ENCODE assay signal across 8 cellular contexts in genomic region chr11:125626381-125626950, GRCh38. TPM values are rescaled to one million over a fixed set of nuclear protein-coding genes. Genes with fewer than 3 reads are reported as not detected.
DNase-seq lines count a peak whose midpoint lies in the region; ATAC-seq, FAIRE-seq and TF ChIP-seq lines count a peak whose summit lies in the region.

No MANE protein-coding gene starts in this region.

- H3K4me1 ChIP-seq in Caco-2 (peaks cover 8% of the 10 kb centered on the region), muscle layer of duodenum (ENCODE audit: control insufficient read depth in 1 of 2, insufficient read depth in 2 of 2, low read length in 2 of 2) (peaks cover 9 to 16% of the 10 kb centered on the region in 2 donors)

- DNase-seq in Caco-2 (no peak), GM19239 (ENCODE audit: insufficient read length, low spot score) (no peak), HuH-7 (ENCODE audit: low spot score) (no peak), epidermal melanocyte (ENCODE audit: insufficient read length, low spot score) (no peak)
- DNase-seq in effector memory CD8-positive, alpha-beta T cell: peak; percentile 10 to 27 (median 21)

- peak; percentile 45 to 67 for TF ChIP-seq CTCF in Caco-2 (IDR thresholded peaks at IDR 0.05; ENCODE audit: insufficient read depth in 1 of 2, low read depth in 1 of 2, low read length in 1 of 2, severe bottlenecking in 1 of 2, unreplicated experiment in 1 of 2)
- TF ChIP-seq CTCF in SU-DHL-6 (IDR thresholded peaks at IDR 0.05; ENCODE audit: insufficient read depth, low read length, poor library complexity, severe bottlenecking): peak; percentile 17

- peaks cover 33% of the 10 kb centered on the region for H3K79me2 ChIP-seq in SU-DHL-6 (ENCODE audit: insufficient read depth, low read length)

- intact Hi-C loops in Caco-2 (cut with micrococcal nuclease; ENCODE audit: unreplicated experiment): loop anchor here (1.0 kb wide), 3 partner anchors 34 to 248 kb away; partner anchors contain the start of genes EI24 and STT3A

- FAIRE-seq in GM19239 (lab: Jason Lieb, UNC): peak; percentile 88

- no peaks in the 10 kb centered on the region for H3K9me2 ChIP-seq in SU-DHL-6 (replicated peaks; ENCODE audit: insufficient read depth, low read length)

- no peaks in the 10 kb centered on the region for H3K9me3 Mint-ChIP-seq in Caco-2 (ENCODE audit: unreplicated experiment)
- no peaks in the 10 kb centered on the region for H3K9me3 Mint-ChIP-seq in effector memory CD8-positive, alpha-beta T cell

- no peaks in the 10 kb centered on the region for H3K9me3 ChIP-seq in Caco-2
- no peaks in the 10 kb centered on the region for H3K9me3 ChIP-seq in SU-DHL-6 (ENCODE audit: insufficient read depth, low read length)
- no peaks in the 10 kb centered on the region for H3K9me3 ChIP-seq in muscle layer of duodenum (ENCODE audit: control insufficient read depth in 1 of 2, low read length in 2 of 2)

- peak overlapping the region; percentile 89 for H3K9ac ChIP-seq in SU-DHL-6 (ENCODE audit: low read length)

- peak; percentile 52 for ATAC-seq in HG03354 (IDR thresholded peaks at IDR 0.05; ENCODE audit: poor library complexity, severe bottlenecking, unreplicated experiment)
- ATAC-seq in effector memory CD8-positive, alpha-beta T cell (replicated peaks): peak; percentile 25

- H3K4me1 Mint-ChIP-seq in Caco-2 (ENCODE audit: low read depth, unreplicated experiment): peaks cover 17% of the 10 kb centered on the region
- H3K4me1 Mint-ChIP-seq in effector memory CD8-positive, alpha-beta T cell (ENCODE audit: low read depth in 2 of 2): peaks cover 16 to 18% of the 10 kb centered on the region in 2 donors

- H3K27me3 Mint-ChIP-seq in Caco-2 (ENCODE audit: insufficient read depth, unreplicated experiment): no peaks in the 10 kb centered on the region
- no peaks in the 10 kb centered on the region for H3K27me3 Mint-ChIP-seq in effector memory CD8-positive, alpha-beta T cell

- no peaks in the 10 kb centered on the region for H4K20me1 ChIP-seq in SU-DHL-6 (ENCODE audit: low read depth, low read length)

- H3K4me3 ChIP-seq in Caco-2 (ENCODE audit: low read depth, low read length): peak overlapping the region; percentile 68
- peak overlapping the region; percentile 83 for H3K4me3 ChIP-seq in SU-DHL-6 (ENCODE audit: insufficient read depth, low read length, poor library complexity, severe bottlenecking)
- peak overlapping the region; percentile 91 to 96 for H3K4me3 ChIP-seq in muscle layer of duodenum (ENCODE audit: low read depth in 1 of 2, low read length in 2 of 2)

- peak overlapping the region; percentile 90 for H3K4me2 ChIP-seq in SU-DHL-6 (ENCODE audit: low read depth, low read length, poor library complexity, severe bottlenecking)

- peak overlapping the region; percentile 29 for H2AFZ ChIP-seq in SU-DHL-6 (ENCODE audit: low read depth, low read length, severe bottlenecking)

- TSS peak; percentile 46 for BruUV-seq in Caco-2 (replicated peaks; lab: Mats Ljungman, UMichigan)

- H3F3A ChIP-seq in SU-DHL-6 (ENCODE audit: insufficient read depth): peaks cover 5% of the 10 kb centered on the region; the same call in 1 of the 2 replicates

- CTCF ChIA-PET in Caco-2 (lab: Charles Lee): interaction anchor here (1.0 kb wide), 1 partner anchor 57 kb away, joined by 5 read pairs; the partner anchor contains the start of gene EI24

- H3K27ac Mint-ChIP-seq in Caco-2 (ENCODE audit: unreplicated experiment): peak overlapping the region; percentile 92
- peak overlapping the region; percentile 89 to 94 for H3K27ac Mint-ChIP-seq in effector memory CD8-positive, alpha-beta T cell

- POLR2A ChIA-PET in Caco-2 (lab: Charles Lee): interaction anchor here (1.5 to 2.7 kb wide), 2 partner anchors 34 to 57 kb away, joined by 5 to 18 read pairs; partner anchors contain the start of genes EI24 and STT3A

- H3K27me3 ChIP-seq in Caco-2 (replicated peaks; ENCODE audit: control insufficient read depth, insufficient read depth, low read length) (no peaks in the 10 kb centered on the region), SU-DHL-6 (ENCODE audit: low read length) (no peaks in the 10 kb centered on the region), muscle layer of duodenum (ENCODE audit: low read depth, low read length) (no peaks in the 10 kb centered on the region)

- H3K36me3 Mint-ChIP-seq in Caco-2 (ENCODE audit: insufficient read depth, unreplicated experiment): peaks cover 67% of the 10 kb centered on the region
- H3K36me3 Mint-ChIP-seq in effector memory CD8-positive, alpha-beta T cell (ENCODE audit: insufficient read depth): peaks cover 22% of the 10 kb centered on the region

- H3K27ac ChIP-seq in SU-DHL-6 (ENCODE audit: low read depth, low read length) (peak overlapping the region; percentile 90), muscle layer of duodenum (ENCODE audit: low read length) (peak overlapping the region; percentile 95)

- H3K36me3 ChIP-seq in Caco-2 (ENCODE audit: control insufficient read depth, insufficient read depth, low read length) (peaks cover 4% of the 10 kb centered on the region; the same call in 1 of the 2 replicates), SU-DHL-6 (ENCODE audit: low read length) (peaks cover 5% of the 10 kb centered on the region; the same call in 1 of the 2 replicates), muscle layer of duodenum (ENCODE audit: control insufficient read depth in 1 of 2, insufficient read depth in 2 of 2, low read length in 2 of 2) (peaks cover 2 to 3% of the 10 kb centered on the region in 2 donors)

- peak overlapping the region; percentile 82 for H3K4me3 Mint-ChIP-seq in Caco-2 (ENCODE audit: unreplicated experiment)
- peak overlapping the region; percentile 91 to 93 for H3K4me3 Mint-ChIP-seq in effector memory CD8-positive, alpha-beta T cell

RNA-seq across cellular contexts. Expression of gene CHEK1, which starts 1.5 kb away (rescaled TPM):
- total RNA-seq in Caco-2 (2022): 121 and 142 TPM in 2 replicates

RNA-seq across cellular contexts. Expression of gene STT3A, which starts 33.8 kb away (rescaled TPM):
- total RNA-seq in Caco-2 (2022): 517 and 531 TPM in 2 replicates

RNA-seq across cellular contexts. Expression of gene ACRV1, which starts 54.2 kb away (rescaled TPM):
- not detected in 2 replicates for total RNA-seq in Caco-2 (2022)

RNA-seq across cellular contexts. Expression of gene EI24, which starts 57.2 kb away (rescaled TPM):
- 164 and 170 TPM in 2 replicates for total RNA-seq in Caco-2 (2022)

Comparison
In these comparisons a context has a peak if more than half of its experiments do, and no peak if none do; other contexts are left out.
1. DNase-seq: peak in effector memory CD8-positive, alpha-beta T cell (3 of 3); none in Caco-2 (0 of 2), GM19239 (single experiment), HuH-7 (single experiment) and epidermal melanocyte (single experiment).
2. Peak in every context shown above with its lines, with median percentiles within 50 percentile points of each other: H3K4me3 ChIP-seq.